ENCODE assay signal across 17 cellular contexts in genomic region chr4:176187610-176188009, GRCh38. TPM values are rescaled to one million over a fixed set of nuclear protein-coding genes. Genes with fewer than 3 reads are reported as not detected.
DNase-seq lines count a peak whose midpoint lies in the region; ATAC-seq and TF ChIP-seq lines count a peak whose summit lies in the region.
"Had no signal": no experiment of that assay in that cellular context is flagged by ENCODE, and none has a peak within 500 bp of the region (broad histone marks: within the 10 kb centered on the region; RNA-seq: fewer than 3 reads in every experiment).

No MANE protein-coding gene starts in this region.

- H2AK5ac ChIP-seq in IMR-90 (ENCODE audit: low read depth, low read length), result no peak overlapping the region; the same call in 1 of the 2 replicates

- peaks cover 12% of the 10 kb centered on the region for H3F3A ChIP-seq in SK-N-SH (replicated peaks; ENCODE audit: insufficient read depth)

- H3K27me3 Mint-ChIP-seq in Calu3 (ENCODE audit: unreplicated experiment), result no peaks in the 10 kb centered on the region

- H3K4ac ChIP-seq in IMR-90 (ENCODE audit: low read depth, low read length), result peak overlapping the region; percentile 41; the same call in 1 of the 2 replicates

- no peak overlapping the region for H2AK9ac ChIP-seq in IMR-90 (replicated peaks; ENCODE audit: low read depth, low read length, poor library complexity)

- H3K27ac ChIP-seq in SK-N-SH (ENCODE audit: low read depth in 2 of 2, low read length in 1 of 2), result no peak overlapping the region
- H3K27ac ChIP-seq in IMR-90 (ENCODE audit: insufficient read depth, low read length), result no peak overlapping the region
- peak overlapping the region; percentile 55 to 73 for H3K27ac ChIP-seq in coronary artery
- H3K27ac ChIP-seq in skeletal muscle tissue (ENCODE audit: low read depth, low read length), result peak overlapping the region; percentile 92
- H3K27ac ChIP-seq: lower lobe of right lung, neural progenitor cell had no signal

- TF ChIP-seq POLR2A in IMR-90 (IDR thresholded peaks at IDR 0.05; ENCODE audit: low read depth, low read length), result no peak

- TF ChIP-seq RAD21 in SK-N-SH (IDR thresholded peaks at IDR 0.05; ENCODE audit: low read length) (no peak), IMR-90 (IDR thresholded peaks at IDR 0.05; ENCODE audit: low read length) (no peak)

- H3K4me3 ChIP-seq in SK-N-SH (ENCODE audit: low read depth in 2 of 2, low read length in 1 of 2) (no peak overlapping the region), IMR-90 (ENCODE audit: insufficient read depth, low read depth, low read length) (no peak overlapping the region), coronary artery (no peak overlapping the region), skeletal muscle tissue (ENCODE audit: low read length in 3 of 3) (peak overlapping the region in 2 of 3 donors; percentile 11 to 35)
- H3K4me3 ChIP-seq: lower lobe of right lung, neural progenitor cell, smooth muscle cell had no signal

- H3K18ac ChIP-seq in IMR-90 (ENCODE audit: low read depth, low read length), result peak overlapping the region; percentile 42; the same call in 1 of the 2 replicates

- H3K36me3 Mint-ChIP-seq in Calu3 (ENCODE audit: insufficient read depth, unreplicated experiment), result no peaks in the 10 kb centered on the region
- H3K36me3 Mint-ChIP-seq: neural progenitor cell had no signal

- no peaks in the 10 kb centered on the region for H3K9me2 ChIP-seq in SK-N-SH

- H3K79me2 ChIP-seq in SK-N-SH (ENCODE audit: insufficient read depth), result no peaks in the 10 kb centered on the region

- TF ChIP-seq CTCF in SK-N-SH (IDR thresholded peaks at IDR 0.05), result no peak
- TF ChIP-seq CTCF in IMR-90 (conservative IDR thresholded peaks at IDR 0.05; ENCODE audit: low read depth, low read length), result no peak
- TF ChIP-seq CTCF in coronary artery (IDR thresholded peaks at IDR 0.05), result no peak
- TF ChIP-seq CTCF in Calu3 (IDR thresholded peaks at IDR 0.05; ENCODE audit: unreplicated experiment), result no peak

- no peaks in the 10 kb centered on the region for H3K79me1 ChIP-seq in IMR-90 (ENCODE audit: low read depth in 1 of 2, low read length in 2 of 2)

- H3K4me1 ChIP-seq in SK-N-SH (ENCODE audit: control insufficient read depth in 1 of 2, insufficient read depth in 2 of 2, low read depth in 1 of 2, low read length in 1 of 2) (peaks cover 7 to 18% of the 10 kb centered on the region in 2 experiments; a peak in 3 of 4 replicates), IMR-90 (ENCODE audit: control insufficient read depth, insufficient read depth, low read length) (peaks cover 17% of the 10 kb centered on the region), skeletal muscle tissue (ENCODE audit: control insufficient read depth in 3 of 3, insufficient read depth in 3 of 3, low read length in 3 of 3) (peaks cover 20 to 23% (median 20%) of the 10 kb centered on the region in 3 donors)
- H3K4me1 ChIP-seq: lower lobe of right lung, neural progenitor cell had no signal

- no peak overlapping the region for H4K91ac ChIP-seq in IMR-90 (ENCODE audit: insufficient read depth, low read depth, low read length)

- no peak overlapping the region for H2BK120ac ChIP-seq in IMR-90 (ENCODE audit: low read depth, low read length)

- BruUV-seq in IMR-90 (replicated peaks; lab: Mats Ljungman, UMichigan), result no TSS peak
- no TSS peak for BruUV-seq in Calu3 (replicated peaks; lab: Mats Ljungman, UMichigan)

- no peak overlapping the region for H2BK15ac ChIP-seq in IMR-90 (ENCODE audit: low read depth, low read length)

- no peak overlapping the region for H3K9ac ChIP-seq in SK-N-SH
- no peak overlapping the region for H3K9ac ChIP-seq in IMR-90 (ENCODE audit: low read depth, low read length)
- H3K9ac ChIP-seq in skeletal muscle tissue (ENCODE audit: low read depth in 1 of 3, low read length in 3 of 3), result peak overlapping the region; percentile 27 to 55 (median 33)
- H3K9ac ChIP-seq: neural progenitor cell had no signal

- no peaks in the 10 kb centered on the region for H3K36me3 ChIP-seq in SK-N-SH (replicated peaks in 1 of 2; ENCODE audit: control insufficient read depth in 1 of 2, insufficient read depth in 2 of 2, low read length in 1 of 2)
- H3K36me3 ChIP-seq in IMR-90 (ENCODE audit: control insufficient read depth, insufficient read depth, low read length), result no peaks in the 10 kb centered on the region
- no peaks in the 10 kb centered on the region for H3K36me3 ChIP-seq in skeletal muscle tissue (ENCODE audit: control insufficient read depth in 3 of 3, insufficient read depth in 3 of 3, low read length in 3 of 3)
- H3K36me3 ChIP-seq: lower lobe of right lung, neural progenitor cell had no signal

- H2AFZ ChIP-seq in SK-N-SH (ENCODE audit: low read depth), result no peak overlapping the region
- H2AFZ ChIP-seq in IMR-90 (replicated peaks; ENCODE audit: low read length, poor library complexity), result no peak overlapping the region
- H2AFZ ChIP-seq: neural progenitor cell had no signal

- 0 out of 4 replicates have a peak overlapping the region, but pooled peaks of 1 of the 2 experiments have one; percentile 24 for H4K8ac ChIP-seq in IMR-90 (ENCODE audit: low read depth in 2 of 2, low read length in 2 of 2)

- intact Hi-C loops in IMR-90 (cut with micrococcal nuclease) (loop anchor here (5.0 kb wide), 1 partner anchor 35 kb away; no protein-coding TSS in a partner anchor), Calu3 (cut with micrococcal nuclease; ENCODE audit: unreplicated experiment) (no loop called here)

- H4K20me1 ChIP-seq in SK-N-SH (ENCODE audit: insufficient read depth) (no peaks in the 10 kb centered on the region), IMR-90 (ENCODE audit: insufficient read depth, low read length) (no peaks in the 10 kb centered on the region)

- H3K27ac Mint-ChIP-seq in Calu3 (ENCODE audit: unreplicated experiment), result no peak overlapping the region
- H3K27ac Mint-ChIP-seq: neural progenitor cell had no signal

- CTCF ChIA-PET in SK-N-SH (lab: Yijun Ruan, JAX) (no interaction called here), IMR-90 (lab: Yijun Ruan, JAX) (no interaction called here), Calu3 (lab: Charles Lee) (no interaction called here)

- H3K23ac ChIP-seq in IMR-90 (ENCODE audit: low read depth, low read length), result no peak overlapping the region

- 59% methylated on average over 2 of the region's 2 CpGs for WGBS in SK-N-SH (ENCODE audit: low lambda C conversion rate)
- WGBS in IMR-90 (ENCODE audit: extremely low coverage in 2 of 2, insufficient read length in 1 of 2), 2 experiments, result no CpG with 5 or more reads among the region's 2 CpGs

- no peak overlapping the region for H3K14ac ChIP-seq in IMR-90 (replicated peaks; ENCODE audit: low read depth, low read length)

- peaks cover 10% of the 10 kb centered on the region for H3K4me1 Mint-ChIP-seq in Calu3 (ENCODE audit: low read depth, unreplicated experiment)

- peak; percentile 55 for ATAC-seq in SK-N-SH treated with all-trans-retinoic acid at 6 μM for 48 hours
- ATAC-seq in IMR-90 (ENCODE audit: low read depth), result peak; percentile 12; the same call in 1 of the 2 replicates
- no peak for ATAC-seq in GM19397 (IDR thresholded peaks at IDR 0.05; ENCODE audit: unreplicated experiment)
- ATAC-seq in HG03175 (IDR thresholded peaks at IDR 0.05; ENCODE audit: unreplicated experiment), result no peak
- ATAC-seq: lower lobe of right lung had no signal

- H2BK20ac ChIP-seq in IMR-90 (ENCODE audit: low read depth, low read length), result no peak overlapping the region

- POLR2A ChIA-PET in SK-N-SH (lab: Yijun Ruan, JAX), result no interaction called here
- POLR2A ChIA-PET in IMR-90 (lab: Charles Lee; ENCODE audit: unreplicated experiment), result no interaction called here

- no peak overlapping the region for H3K56ac ChIP-seq in IMR-90 (ENCODE audit: extremely low read depth, insufficient read depth, low read length)

- no peaks in the 10 kb centered on the region for H3K9me3 ChIP-seq in SK-N-SH
- no peaks in the 10 kb centered on the region for H3K9me3 ChIP-seq in IMR-90 (ENCODE audit: control insufficient read depth, insufficient read depth, low read length)
- H3K9me3 ChIP-seq in skeletal muscle tissue (ENCODE audit: control insufficient read depth in 3 of 3, low read length in 3 of 3), result no peaks in the 10 kb centered on the region
- H3K9me3 ChIP-seq: lower lobe of right lung had no signal

- DNase-seq in SK-N-SH (no peak), IMR-90 (peak; percentile 66), coronary artery (ENCODE audit: low spot score) (no peak), Calu3 (no peak)
- DNase-seq: 8988T; activated CD4-positive, alpha-beta T cell treated with anti-CD3 and anti-CD28 coated beads, Interleukin-2, amount 50 U/mL, for 4 hours; central memory CD4-positive, alpha-beta T cell; COR-L47; lower lobe of right lung had no signal

- H3K4me2 ChIP-seq in SK-N-SH (no peak overlapping the region), IMR-90 (ENCODE audit: low read depth, low read length) (no peak overlapping the region)
- H3K4me2 ChIP-seq: neural progenitor cell, smooth muscle cell had no signal

- no peak for TF ChIP-seq EP300 in SK-N-SH (IDR thresholded peaks at IDR 0.05; ENCODE audit: borderline replicate concordance in 1 of 2, low read depth in 1 of 2, low read length in 1 of 2)

- H2BK5ac ChIP-seq in IMR-90 (ENCODE audit: low read depth, low read length, poor library complexity, severe bottlenecking), result peak overlapping the region; percentile 58

- H3K9me3 Mint-ChIP-seq in Calu3 (ENCODE audit: low read depth, unreplicated experiment), result no peaks in the 10 kb centered on the region
- H3K9me3 Mint-ChIP-seq: neural progenitor cell had no signal

- dilution Hi-C loops in IMR-90 (cut with HindIII; ENCODE audit: low sequenced_read_pairs, unreplicated experiment), result no loop called here

- in situ Hi-C loops in IMR-90 (cut with MboI; ENCODE audit: low sequenced_read_pairs), result no loop called here

- no peak overlapping the region; the same call in 1 of the 2 replicates for H4K5ac ChIP-seq in IMR-90 (ENCODE audit: low read depth, low read length)

- no peak overlapping the region for H3K4me3 Mint-ChIP-seq in Calu3 (ENCODE audit: low read depth, unreplicated experiment)
- H3K4me3 Mint-ChIP-seq: neural progenitor cell had no signal

- no peaks in the 10 kb centered on the region for H3K27me3 ChIP-seq in SK-N-SH (ENCODE audit: insufficient read depth)
- H3K27me3 ChIP-seq in IMR-90 (ENCODE audit: control insufficient read depth, insufficient read depth, low read length), result no peaks in the 10 kb centered on the region
- H3K27me3 ChIP-seq in skeletal muscle tissue (ENCODE audit: control insufficient read depth in 3 of 3, insufficient read depth in 3 of 3, low read length in 3 of 3), result no peaks in the 10 kb centered on the region
- H3K27me3 ChIP-seq: neural progenitor cell had no signal

- H3K9me1 ChIP-seq in IMR-90 (ENCODE audit: insufficient read depth, low read length), result 0 out of 2 replicates have a peak, but pooled peaks cover 5% of the 10 kb centered on the region

TF ChIP-seq in IMR-90, 13 proteins besides CTCF, POLR2A, EP300 and RAD21 (continues in another document):
- TF ChIP-seq SMC3 (IDR thresholded peaks at IDR 0.05; ENCODE audit: low read depth, low read length), result no peak

RNA-seq across cellular contexts. Expression of gene SPATA4, which starts 7.8 kb away (rescaled TPM):
- polyA plus RNA-seq in SK-N-SH (2012; rRNA removed), result 0.21 and 0.34 TPM in 2 replicates
- 0.17 and 0.23 TPM in 2 replicates for polyA plus RNA-seq in SK-N-SH (2012; cell fraction: cytosol; rRNA removed)
- polyA plus RNA-seq in SK-N-SH (2012; cell fraction: nucleus; rRNA removed), result 0.31 and 0.36 TPM in 2 replicates
- total RNA-seq in IMR-90 (2012; rRNA removed), result under 0.01 and 0.28 TPM in 2 replicates
- polyA plus RNA-seq in IMR-90 (2012; rRNA removed), result 0.09 and 0.14 TPM in 2 replicates
- polyA plus RNA-seq in IMR-90 (2012; cell fraction: cytosol; rRNA removed), result not detected in 2 replicates
- polyA plus RNA-seq in IMR-90 (2012; cell fraction: nucleus; rRNA removed; ENCODE audit: low replicate concordance), result not detected in 2 replicates
- total RNA-seq in skeletal muscle tissue, result 0.52 TPM
- not detected in 2 replicates for total RNA-seq in Calu3 (2022)
- total RNA-seq: endothelial cell of umbilical vein; smooth muscle cell; T-helper 1 cell treated with Interleukin-12 subunit alpha and Interleukin-12 subunit beta and Interleukin-4 antibody, amounts not matched to agents 30 ng/mL and 1 ng/mL, for 36 hours had no signal
- polyA plus RNA-seq: endothelial cell of umbilical vein, smooth muscle cell had no signal

Comparison
In these comparisons a context has a peak if more than half of its experiments do, and no peak if none do; other contexts are left out.
1. ATAC-seq: peak in SK-N-SH treated with all-trans-retinoic acid at 6 μM for 48 hours (single experiment) and IMR-90 (single experiment); none in GM19397 (single experiment) and HG03175 (single experiment).
2. H3K27ac ChIP-seq: peak in coronary artery (2 of 2) and skeletal muscle tissue (single experiment); none in SK-N-SH (0 of 2) and IMR-90 (single experiment).
3. H3K4me3 ChIP-seq: peak in skeletal muscle tissue (2 of 3); none in SK-N-SH (0 of 2), IMR-90 (single experiment) and coronary artery (single experiment).
4. H3K9ac ChIP-seq: peak in skeletal muscle tissue (3 of 3); none in SK-N-SH (single experiment) and IMR-90 (single experiment).